Comparison of ENCODE assay signal across 9 cellular contexts in genomic region chr12:81758421-81759214, GRCh38. TPM values are rescaled to one million over a fixed set of nuclear protein-coding genes. Genes with fewer than 3 reads are reported as not detected.
DNase-seq lines count a peak whose midpoint lies in the region; ATAC-seq and TF ChIP-seq lines count a peak whose summit lies in the region.
"Had no signal": no experiment of that assay in that cellular context is flagged by ENCODE, and none has a peak within 500 bp of the region (broad histone marks: within the 10 kb centered on the region; RNA-seq: fewer than 3 reads in every experiment).

No MANE protein-coding gene starts in this region.

- no peaks in the 10 kb centered on the region for H3K36me3 ChIP-seq in adipocyte (ENCODE audit: control insufficient read depth, insufficient read depth, low read length, severe bottlenecking)

- peaks cover 56% of the 10 kb centered on the region for H3K27me3 Mint-ChIP-seq in progenitor cell of endocrine pancreas

- peak overlapping the region; percentile 74 for H3K4me3 Mint-ChIP-seq in progenitor cell of endocrine pancreas (ENCODE audit: low read depth)

- peak overlapping the region; percentile 89 for H3K4me3 ChIP-seq in adipocyte (ENCODE audit: low read length)
- H3K4me3 ChIP-seq in right cardiac atrium (ENCODE audit: low read length) = peak overlapping the region; percentile 54

- H3K9me3 ChIP-seq in adipocyte (ENCODE audit: control insufficient read depth, low read length) = no peaks in the 10 kb centered on the region
- H3K9me3 ChIP-seq in right cardiac atrium (ENCODE audit: control insufficient read depth, low read length) = no peaks in the 10 kb centered on the region

- H3K27me3 ChIP-seq in adipocyte (replicated peaks; ENCODE audit: control insufficient read depth, insufficient read depth, low read length) (peaks cover 8% of the 10 kb centered on the region), right cardiac atrium (ENCODE audit: control insufficient read depth, insufficient read depth) (no peaks in the 10 kb centered on the region)

- peak; percentile 12 for DNase-seq in DMS 273 treated with DMSO at 0.1 percent for 48 hours (lab: John Stamatoyannopoulos, UW)
- DNase-seq in NCI-H146 treated with DMSO at 0.1 percent for 48 hours (lab: John Stamatoyannopoulos, UW; ENCODE audit: unreplicated experiment) = peak; percentile 63
- DNase-seq in adipocyte (ENCODE audit: low read depth) = peak; percentile 58
- peak; percentile 42 to 74 (median 65) for DNase-seq in right cardiac atrium
- DNase-seq in progenitor cell of endocrine pancreas (ENCODE audit: low spot score, unreplicated experiment) = peak; percentile 24
- DNase-seq in activated CD4-positive, CD25-positive, alpha-beta regulatory T cell treated with anti-CD3 and anti-CD28 coated beads, Interleukin-2, amount 50 U/mL, for 72 hours = no peak
- no peak for DNase-seq in activated CD4-positive, CD25-positive, alpha-beta regulatory T cell (lab: John Stamatoyannopoulos, UW)
- no peak for DNase-seq in NCI-H187 treated with DMSO at 0.1 percent for 48 hours (lab: John Stamatoyannopoulos, UW)

- TF ChIP-seq CTCF in progenitor cell of endocrine pancreas (IDR thresholded peaks at IDR 0.05; ENCODE audit: unreplicated experiment) = no peak

- peak; percentile 85 to 91 for ATAC-seq in right cardiac atrium

- intact Hi-C loops in right cardiac atrium (cut with DNase I) = no loop called here

- no peak overlapping the region for H3K27ac Mint-ChIP-seq in progenitor cell of endocrine pancreas

- peaks cover 6% of the 10 kb centered on the region for H3K4me1 Mint-ChIP-seq in progenitor cell of endocrine pancreas (ENCODE audit: low read depth)

- H3K4me1 ChIP-seq in adipocyte (ENCODE audit: control insufficient read depth, insufficient read depth, low read length) = no peaks in the 10 kb centered on the region
- H3K4me1 ChIP-seq in right cardiac atrium (ENCODE audit: control insufficient read depth, insufficient read depth, low read length) = no peaks in the 10 kb centered on the region

- H3K36me3 Mint-ChIP-seq in progenitor cell of endocrine pancreas (ENCODE audit: insufficient read depth) = no peaks in the 10 kb centered on the region

- peak overlapping the region; percentile 67 for H3K9ac ChIP-seq in adipocyte (ENCODE audit: low read length)

- H3K27ac ChIP-seq in right cardiac atrium (ENCODE audit: low read length) = no peak overlapping the region

- under 1% methylated on average over 52 of the region's 52 CpGs for WGBS in right cardiac atrium

- peaks cover 5% of the 10 kb centered on the region for H3K9me3 Mint-ChIP-seq in progenitor cell of endocrine pancreas (ENCODE audit: low read depth)

RNA-seq across cellular contexts. Expression of gene PPFIA2, which starts 0.5 kb away (rescaled TPM):
- total RNA-seq in right cardiac atrium (1 to 10 TPM in 2 of 4 donors, under 1 TPM in 2; 0.62 to 3.0 (median 1.1) TPM), progenitor cell of endocrine pancreas (0.87 and 1.1 TPM in 2 replicates)
- 0.66 TPM for polyA plus RNA-seq in right cardiac atrium
- total RNA-seq: mononuclear cell had no signal

Comparison
In these comparisons a context has a peak if more than half of its experiments do, and no peak if none do; other contexts are left out.
1. DNase-seq: peak in DMS 273 treated with DMSO at 0.1 percent for 48 hours (single experiment), NCI-H146 treated with DMSO at 0.1 percent for 48 hours (single experiment), adipocyte (single experiment), right cardiac atrium (3 of 3) and progenitor cell of endocrine pancreas (single experiment); none in activated CD4-positive, CD25-positive, alpha-beta regulatory T cell treated with anti-CD3 and anti-CD28 coated beads, Interleukin-2, amount 50 U/mL, for 72 hours (single experiment), activated CD4-positive, CD25-positive, alpha-beta regulatory T cell (0 of 4) and NCI-H187 treated with DMSO at 0.1 percent for 48 hours (single experiment).